In genomic region chr1:35655196-35655595, GRCh38 we compare ENCODE assay signal across 21 cellular contexts.
"Had no signal": no experiment of that assay in that cellular context is flagged by ENCODE, and none has a peak within 500 bp of the region (broad histone marks: within the 10 kb centered on the region; RNA-seq: fewer than 3 reads in every experiment).

No MANE protein-coding gene starts in this region.

- H3K9me3 ChIP-seq: SJSA1 had no signal

- H3K36me3 ChIP-seq: SJSA1 had no signal

- H3K27me3 ChIP-seq: SJSA1 had no signal

- DNase-seq: IMR-90, Kasumi-1, KG1, MM.1S, NCI-H1092 treated with DMSO at 0.1 percent for 48 hours, NCI-H1436, NCI-H1694, NCI-H187 treated with DMSO at 0.1 percent for 48 hours, NCI-H2029 treated with DMSO at 0.1 percent for 48 hours, NCI-H2107, NCI-H2171, NCI-H226, NCI-H446, NCI-H510A, NCI-H524 treated with DMSO at 0.1 percent for 48 hours, NCI-H82, Right ventricle myocardium superior, RPMI8226, SIG-M5 had no signal

- H3K4me3 ChIP-seq: SJSA1, SK-N-MC had no signal

- H3K27ac ChIP-seq: SJSA1, SK-N-MC had no signal
